In genomic region chr19:13014101-13014920, GRCh38 we compare ENCODE assay signal across 1 cellular context.
TF ChIP-seq lines count a peak whose summit lies in the region.

No MANE protein-coding gene starts in this region.

TF ChIP-seq in SK-N-SH, 30 proteins besides CTCF, POLR2A, EP300 and RAD21 (continued from another document):
- no peak for TF ChIP-seq USF2 (IDR thresholded peaks at IDR 0.05; ENCODE audit: borderline replicate concordance, low read depth, low read length)
- TF ChIP-seq POLR2AphosphoS5 (IDR thresholded peaks at IDR 0.05; ENCODE audit: low read depth, low read length), result no peak
- no peak for TF ChIP-seq RCOR1 (IDR thresholded peaks at IDR 0.05; ENCODE audit: low read length)
- no peak for TF ChIP-seq GATA2 (CRISPR knock-in tag; IDR thresholded peaks at IDR 0.05)
- no peak for TF ChIP-seq NRF1 (IDR thresholded peaks at IDR 0.05; ENCODE audit: low read depth, low read length)
